In the genomic region with DNA sequence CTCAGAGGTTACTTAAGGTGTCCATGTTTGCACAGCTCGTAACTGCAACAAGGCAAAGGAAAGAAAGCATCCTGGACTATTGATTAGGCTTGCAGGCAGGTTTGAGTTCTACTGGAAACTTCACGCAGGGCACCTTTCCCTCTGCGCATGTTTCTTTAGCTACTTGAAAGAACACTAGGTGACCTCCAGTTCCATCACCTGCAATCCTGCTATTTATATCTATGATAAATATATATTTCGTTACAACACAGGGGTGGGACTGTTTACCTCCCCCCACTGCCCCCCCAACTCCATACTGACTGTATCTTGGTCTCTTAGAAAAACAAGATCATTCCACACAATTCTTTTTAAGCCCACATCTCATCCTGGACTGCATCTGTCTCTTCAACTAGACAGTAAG, we compare ENCODE assay signal across 17 cellular contexts. TPM values are rescaled to one million over a fixed set of nuclear protein-coding genes. Genes with fewer than 3 reads are reported as not detected.
DNase-seq lines count a peak whose midpoint lies in the region; ATAC-seq, FAIRE-seq and TF ChIP-seq lines count a peak whose summit lies in the region.
"Had no signal": no experiment of that assay in that cellular context is flagged by ENCODE, and none has a peak within 500 bp of the region (broad histone marks: within the 10 kb centered on the region; RNA-seq: fewer than 3 reads in every experiment).

No MANE protein-coding gene starts in this region.

- RAD21 ChIA-PET in GM12878 (lab: Charles Lee; ENCODE audit: unreplicated experiment): interaction anchor here (0.7 to 1.5 kb wide), 3 partner anchors 10 to 194 kb away, joined by 3 to 4 read pairs (median 3); partner anchors contain the start of genes CYB5RL, MRPL37 and SSBP3

- no peak for TF ChIP-seq POLR2A in GM12878 (IDR thresholded peaks at IDR 0.05; ENCODE audit: low read depth, low read length)

- POLR2A ChIA-PET in GM12878 (lab: Charles Lee): interaction anchor here (0.5 to 0.9 kb wide), 2 partner anchors 9 to 361 kb away, joined by 4 read pairs; no protein-coding TSS in a partner anchor

- H3K4me1 ChIP-seq in GM23338 (ENCODE audit: insufficient read depth): peaks cover 26% of the 10 kb centered on the region; the same call in 1 of the 2 replicates
- 0 out of 2 replicates have a peak, but pooled peaks cover 3% of the 10 kb centered on the region for H3K4me1 ChIP-seq in GM12878 (ENCODE audit: control insufficient read depth, insufficient read depth, low read length)
- H3K4me1 ChIP-seq in neural progenitor cell: peaks cover 25% of the 10 kb centered on the region

- H3K4me1 Mint-ChIP-seq in GM23338 (peaks cover 37% of the 10 kb centered on the region), neural progenitor cell (peaks cover 67% of the 10 kb centered on the region)
- H3K4me1 Mint-ChIP-seq in activated T-cell treated with anti-CD3 and anti-CD28 coated beads, Interleukin-2, amount 50 U/mL, for 24 hours (ENCODE audit: low read depth): peaks cover 56% of the 10 kb centered on the region

- ATAC-seq in GM23338 (no peak), GM12878 (no peak), GM18868 (IDR thresholded peaks at IDR 0.05; ENCODE audit: unreplicated experiment) (no peak)

- H3K9ac ChIP-seq in GM12878 (ENCODE audit: control insufficient read depth, insufficient read depth, low read length): no peak overlapping the region
- no peak overlapping the region for H3K9ac ChIP-seq in neural progenitor cell
- H3K9ac ChIP-seq: GM23248 had no signal

- SMC1A ChIA-PET in GM12878 (lab: Charles Lee; ENCODE audit: uncharacterized antibody, unreplicated experiment): interaction anchor here (0.8 to 1.7 kb wide), 2 partner anchors 17 to 23 kb away, joined by 3 to 5 read pairs; no protein-coding TSS in a partner anchor

- H3K36me3 ChIP-seq in GM23338 (ENCODE audit: insufficient read depth) (peaks cover 22% of the 10 kb centered on the region), GM12878 (ENCODE audit: control insufficient read depth in 2 of 2, insufficient read depth in 2 of 2, low read length in 1 of 2) (peaks cover 10 to 40% of the 10 kb centered on the region in 2 experiments), neural progenitor cell (no peaks in the 10 kb centered on the region)

- no peak for TF ChIP-seq RAD21 in GM12878 (IDR thresholded peaks at IDR 0.05; ENCODE audit: insufficient read depth, low read depth, low read length)

- TF ChIP-seq CTCF in GM23338 (conservative IDR thresholded peaks at IDR 0.05; ENCODE audit: low read depth in 2 of 2) (no peak), GM12878 (IDR thresholded peaks at IDR 0.05 in 2 of 3, conservative IDR thresholded peaks at IDR 0.05 in 1 of 3; ENCODE audit: control insufficient read depth in 2 of 3, extremely low read depth in 1 of 3, insufficient read depth in 1 of 3, low read depth in 3 of 3, low read length in 3 of 3) (no peak), neural progenitor cell (IDR thresholded peaks at IDR 0.05) (no peak)

- no peak for FAIRE-seq in GM12878 (lab: Jason Lieb, UNC)
- FAIRE-seq: A204.1, H54 had no signal

- H3K27me3 Mint-ChIP-seq in GM23338 (ENCODE audit: insufficient read depth, low read depth, poor library complexity) (peaks cover 10% of the 10 kb centered on the region), neural progenitor cell (ENCODE audit: insufficient read depth, low read depth) (peaks cover 4% of the 10 kb centered on the region)
- no peaks in the 10 kb centered on the region for H3K27me3 Mint-ChIP-seq in activated T-cell treated with anti-CD3 and anti-CD28 coated beads, Interleukin-2, amount 50 U/mL, for 24 hours
- H3K27me3 Mint-ChIP-seq: CD4-positive, alpha-beta T cell had no signal

- in situ Hi-C loops in GM12878 (cut with MboI): no loop called here

- H3K27ac ChIP-seq in GM23338 (ENCODE audit: low read depth) (no peak overlapping the region), GM12878 (ENCODE audit: control insufficient read depth, insufficient read depth) (no peak overlapping the region), neural progenitor cell (no peak overlapping the region)
- H3K27ac ChIP-seq: C4-2B, GM23248 had no signal

- H3K27ac Mint-ChIP-seq in GM23338 (peak overlapping the region; percentile 76; the same call in 1 of the 2 replicates), neural progenitor cell (peak overlapping the region; percentile 20)
- no peak overlapping the region for H3K27ac Mint-ChIP-seq in activated T-cell treated with anti-CD3 and anti-CD28 coated beads, Interleukin-2, amount 50 U/mL, for 24 hours
- H3K27ac Mint-ChIP-seq: CD4-positive, alpha-beta T cell had no signal

- DNase-seq in GM23338 (ENCODE audit: low spot score) (no peak), GM12878 (ENCODE audit: low read depth, low spot score) (no peak), neural progenitor cell (ENCODE audit: low spot score) (no peak), NCI-H510A (lab: John Stamatoyannopoulos, UW) (no peak)
- no peak for DNase-seq in activated T-cell treated with anti-CD3 and anti-CD28 coated beads, Interleukin-2, amount 50 U/mL, for 24 hours
- DNase-seq: ACHN; AML-193; CD4-positive, alpha-beta T cell; DMS153; DMS79; GDM1; GM23248; HCEC 1CT had no signal

- H3K36me3 Mint-ChIP-seq in GM23338 (ENCODE audit: low read depth) (peaks cover 78% of the 10 kb centered on the region), neural progenitor cell (peaks cover 44% of the 10 kb centered on the region)
- peaks cover 79% of the 10 kb centered on the region for H3K36me3 Mint-ChIP-seq in activated T-cell treated with anti-CD3 and anti-CD28 coated beads, Interleukin-2, amount 50 U/mL, for 24 hours (ENCODE audit: low read depth)

- H3F3A ChIP-seq in GM23338 (replicated peaks; ENCODE audit: low read depth): 0 out of 2 replicates have a peak, but pooled peaks cover 2% of the 10 kb centered on the region
- H3F3A ChIP-seq in neural progenitor cell (ENCODE audit: low read depth): peaks cover 36% of the 10 kb centered on the region

- H3K4me3 Mint-ChIP-seq in GM23338 (no peak overlapping the region), neural progenitor cell (no peak overlapping the region)
- no peak overlapping the region for H3K4me3 Mint-ChIP-seq in activated T-cell treated with anti-CD3 and anti-CD28 coated beads, Interleukin-2, amount 50 U/mL, for 24 hours
- H3K4me3 Mint-ChIP-seq: CD4-positive, alpha-beta T cell had no signal

- no peaks in the 10 kb centered on the region for H3K9me2 ChIP-seq in GM23338 (ENCODE audit: insufficient read depth)

- TF ChIP-seq EP300 in GM12878 (IDR thresholded peaks at IDR 0.05; ENCODE audit: borderline replicate concordance in 1 of 2, control insufficient read depth in 1 of 2, low read depth in 2 of 2, low read length in 2 of 2): no peak

- H3K79me2 ChIP-seq in GM23338 (replicated peaks; ENCODE audit: insufficient read depth): peaks cover 100% of the 10 kb centered on the region
- H3K79me2 ChIP-seq in GM12878 (ENCODE audit: control insufficient read depth, insufficient read depth, low read length): peaks cover 5% of the 10 kb centered on the region
- H3K79me2 ChIP-seq in neural progenitor cell (ENCODE audit: low read depth): peaks cover 96% of the 10 kb centered on the region

- H3K4me2 ChIP-seq in GM23338 (no peak overlapping the region), GM12878 (ENCODE audit: control insufficient read depth, insufficient read depth) (no peak overlapping the region), neural progenitor cell (no peak overlapping the region)

- H3K27me3 ChIP-seq in GM23338 (ENCODE audit: insufficient read depth) (no peaks in the 10 kb centered on the region), GM12878 (replicated peaks in 1 of 2; ENCODE audit: control insufficient read depth in 2 of 2, insufficient read depth in 2 of 2, low read length in 1 of 2) (no peaks in the 10 kb centered on the region), neural progenitor cell (no peaks in the 10 kb centered on the region)

- CTCF ChIA-PET in GM12878 (lab: Yijun Ruan, JAX): no interaction called here

- H4K20me1 ChIP-seq in GM23338 (replicated peaks; ENCODE audit: insufficient read depth) (peaks cover 68% of the 10 kb centered on the region), GM12878 (ENCODE audit: control insufficient read depth, insufficient read depth) (no peaks in the 10 kb centered on the region), neural progenitor cell (ENCODE audit: low read depth) (peaks cover 100% of the 10 kb centered on the region)

- H3K4me3 ChIP-seq in GM23338 (no peak overlapping the region), GM12878 (no peak overlapping the region), neural progenitor cell (no peak overlapping the region)
- H3K4me3 ChIP-seq: GM23248 had no signal

- intact Hi-C loops in GM12878 (cut with micrococcal nuclease; ENCODE audit: unreplicated experiment): no loop called here

- TSS peak; percentile 14 for BruUV-seq in GM12878 (replicated peaks; lab: Mats Ljungman, UMichigan)

- no peaks in the 10 kb centered on the region for H3K9me3 Mint-ChIP-seq in GM23338
- H3K9me3 Mint-ChIP-seq in neural progenitor cell: no peaks in the 10 kb centered on the region
- no peaks in the 10 kb centered on the region for H3K9me3 Mint-ChIP-seq in activated T-cell treated with anti-CD3 and anti-CD28 coated beads, Interleukin-2, amount 50 U/mL, for 24 hours
- H3K9me3 Mint-ChIP-seq: CD4-positive, alpha-beta T cell had no signal

- no peaks in the 10 kb centered on the region for H3K9me3 ChIP-seq in GM12878 (replicated peaks; ENCODE audit: control insufficient read depth, insufficient read depth, low read length)
- H3K9me3 ChIP-seq in neural progenitor cell (ENCODE audit: low read depth): no peaks in the 10 kb centered on the region

- 97% methylated on average over 4 of the region's 4 CpGs for WGBS in GM12878 (ENCODE audit: insufficient coverage, insufficient replicate concordance, low lambda C conversion rate, missing lambda C conversion rate)

- H2AFZ ChIP-seq in GM23338: no peak overlapping the region
- no peak overlapping the region for H2AFZ ChIP-seq in GM12878 (ENCODE audit: control insufficient read depth, low read depth, low read length)
- H2AFZ ChIP-seq in neural progenitor cell (replicated peaks): no peak overlapping the region
- H2AFZ ChIP-seq: GM23248 had no signal

RNA-seq across cellular contexts. Expression of gene SSBP3, which starts 12.1 kb away (rescaled TPM):
- 47.4 and 59.5 TPM in 2 replicates for total RNA-seq in GM23338 (2014; rRNA removed; shearing (Covaris generic))
- polyA plus RNA-seq in GM23338 (2016; fragmentation: Nextera tagmentation; extraction: Ambion mirVana) (68.6 and 82.3 TPM in 2 replicates), GM12878 (2011; rRNA removed) (8.1 and 18.0 TPM in 2 replicates), GM12878 (2014; fragmentation: Illumina TruSeq; extraction: Trizol) (38.8 and 40.3 TPM in 2 replicates), GM12878 (2014; fragmentation: Nextera tagmentation; extraction: Ambion mirVana) (1 to 10 TPM; 4.1 to 7.9 TPM), GM12878 (2014; rRNA removed) (30.1 and 41.9 TPM in 2 replicates), GM12878 (2016; fragmentation: Nextera tagmentation; extraction: Ambion mirVana) (1 to 10 TPM; 6.4 to 6.6 TPM)
- 27.4 and 27.5 TPM in 2 replicates for total RNA-seq in GM12878 (2013; cell fraction: nucleolus; rRNA removed)
- total RNA-seq in GM12878 (2014; rRNA removed) (15.8 and 16.1 TPM in 2 replicates), GM12878 (2014; rRNA removed; fragmentation: Illumina TruSeq; extraction: Trizol) (16.7 and 21.5 TPM in 2 replicates), GM12878 (2021) (50.4 and 51.7 TPM in 2 replicates), neural progenitor cell (ENCODE audit: low replicate concordance) (53.0 and 86.1 TPM in 2 replicates)
- polyA plus RNA-seq in GM12878 (2011; ENCODE audit: low read depth): 10.0 TPM
- 15.5 and 16.6 TPM in 2 replicates for polyA plus RNA-seq in GM12878 (2011; cell fraction: cytosol; rRNA removed)
- polyA plus RNA-seq in GM12878 (2011; cell fraction: nucleus; rRNA removed): 31.4 and 44.2 TPM in 2 replicates
- polyA plus RNA-seq in GM12878 (2012): 22.0 and 30.8 TPM in 2 replicates
- polyA minus RNA-seq in GM12878 (2011; rRNA and poly(A)+ RNA removed): 9.3 and 10.4 TPM in 2 replicates
- polyA minus RNA-seq in GM12878 (2011; cell fraction: cytosol; rRNA and poly(A)+ RNA removed): 7.1 and 10.2 TPM in 2 replicates
- polyA minus RNA-seq in GM12878 (2011; cell fraction: nucleus; rRNA and poly(A)+ RNA removed): 3.7 and 11.5 TPM in 2 replicates
